Comparison of ENCODE assay signal across 1 cellular context in genomic region chr15:48963524-48964113, GRCh38.
A peak's percentile ranks its signal among the peaks of the same experiment; 100 is the strongest.
TF ChIP-seq lines count a peak whose summit lies in the region.

TSS of gene SHC4 (minus strand) at chr15:48963919. CDS start at chr15:48963015, 904 bp downstream.

TF ChIP-seq in HEK293, 187 proteins besides CTCF, POLR2A, EP300 and RAD21 (continued from another document):
- TF ChIP-seq MZF1 (tag by site-specific recombination; IDR thresholded peaks at IDR 0.05; ENCODE audit: borderline replicate concordance) (peak; percentile 80; the same call in 1 of the 2 replicates), OSR2 (tag by site-specific recombination; IDR thresholded peaks at IDR 0.05) (peak; percentile 72; the same call in 1 of the 2 replicates), SP7 (tag by site-specific recombination; IDR thresholded peaks at IDR 0.05) (peak; percentile 30; the same call in 1 of the 2 replicates), ZNF571 (tag by site-specific recombination; IDR thresholded peaks at IDR 0.05) (no peak), ZNF610 (tag by site-specific recombination; IDR thresholded peaks at IDR 0.05; ENCODE audit: borderline replicate concordance) (peak; percentile 94; the same call in 1 of the 2 replicates)
